Comparison of ENCODE assay signal across 30 cellular contexts in genomic region chr13:71856548-71856947, GRCh38.
"Had no signal": no experiment of that assay in that cellular context is flagged by ENCODE, and none has a peak within 500 bp of the region (broad histone marks: within the 10 kb centered on the region; RNA-seq: fewer than 3 reads in every experiment).

No MANE protein-coding gene starts in this region.

- H3K36me3 ChIP-seq: esophagus muscularis mucosa, gastrocnemius medialis, heart right ventricle, WERI-Rb-1 had no signal

- H3K27ac ChIP-seq: esophagus muscularis mucosa, foreskin keratinocyte, gastrocnemius medialis, heart right ventricle, hepatocyte, WERI-Rb-1 had no signal

- FAIRE-seq: astrocyte, colon had no signal

- H3K9me3 ChIP-seq: esophagus muscularis mucosa, gastrocnemius medialis, heart right ventricle had no signal

- DNase-seq: activated B cell treated with CpG ODN at 0.5 μM for 24 hours; activated CD4-positive, alpha-beta memory T cell treated with anti-CD3 and anti-CD28 coated beads for 36 hours; activated CD4-positive, alpha-beta T cell treated with anti-CD3 and anti-CD28 coated beads, Interleukin-2, amount 10 ng/mL, durations not matched to agents 24 days and 14 days; activated CD8-positive, alpha-beta memory T cell treated with anti-CD3 and anti-CD28 coated beads, Interleukin-2, amount 50 U/mL, for 48 hours; activated effector memory CD4-positive, alpha-beta T cell treated with Interleukin-2 at 50 U/mL for 16 hours; activated gamma-delta T cell treated with Interleukin-2 at 50 U/mL for 16 hours; activated naive CD4-positive, alpha-beta T cell treated with anti-CD3 and anti-CD28 coated beads, Interleukin-2, amount 50 U/mL, for 16 hours; activated naive CD4-positive, alpha-beta T cell treated with Interleukin-2 at 50 U/mL for 16 hours; activated T-cell treated with anti-CD3 and anti-CD28 coated beads for 4 hours; activated T-cell treated with anti-CD3 and anti-CD28 coated beads, Interleukin-2, amount 50 U/mL, for 24 hours; activated T-cell treated with anti-CD3 and anti-CD28 coated beads, Interleukin-2, amount 50 U/mL, for 72 hours; amniotic stem cell; anterior cingulate cortex; caudate nucleus; cortex of kidney; dermis blood vessel endothelial cell; effector CD4-positive, alpha-beta T cell; effector memory CD8-positive, alpha-beta T cell; erythroblast; foreskin keratinocyte; gastrocnemius medialis; heart right ventricle; T-helper 17 cell; T1000; WERI-Rb-1 had no signal

- ATAC-seq: activated CD4-positive, CD25-positive, alpha-beta regulatory T cell treated with anti-CD3 and anti-CD28 coated beads, Interleukin-2, amount 50 U/mL, for 24 hours; activated T-cell treated with anti-CD3 and anti-CD28 coated beads, Interleukin-2, amount 50 U/mL, for 72 hours; effector memory CD8-positive, alpha-beta T cell; foreskin keratinocyte; gastrocnemius medialis; heart right ventricle; T-helper 17 cell had no signal

- H3K4me3 ChIP-seq: esophagus muscularis mucosa, gastrocnemius medialis, heart right ventricle, hepatocyte had no signal

- H3K4me1 ChIP-seq: esophagus muscularis mucosa, foreskin keratinocyte, gastrocnemius medialis had no signal
